2 cellular contexts compared by ENCODE assay signal in the genomic region with DNA sequence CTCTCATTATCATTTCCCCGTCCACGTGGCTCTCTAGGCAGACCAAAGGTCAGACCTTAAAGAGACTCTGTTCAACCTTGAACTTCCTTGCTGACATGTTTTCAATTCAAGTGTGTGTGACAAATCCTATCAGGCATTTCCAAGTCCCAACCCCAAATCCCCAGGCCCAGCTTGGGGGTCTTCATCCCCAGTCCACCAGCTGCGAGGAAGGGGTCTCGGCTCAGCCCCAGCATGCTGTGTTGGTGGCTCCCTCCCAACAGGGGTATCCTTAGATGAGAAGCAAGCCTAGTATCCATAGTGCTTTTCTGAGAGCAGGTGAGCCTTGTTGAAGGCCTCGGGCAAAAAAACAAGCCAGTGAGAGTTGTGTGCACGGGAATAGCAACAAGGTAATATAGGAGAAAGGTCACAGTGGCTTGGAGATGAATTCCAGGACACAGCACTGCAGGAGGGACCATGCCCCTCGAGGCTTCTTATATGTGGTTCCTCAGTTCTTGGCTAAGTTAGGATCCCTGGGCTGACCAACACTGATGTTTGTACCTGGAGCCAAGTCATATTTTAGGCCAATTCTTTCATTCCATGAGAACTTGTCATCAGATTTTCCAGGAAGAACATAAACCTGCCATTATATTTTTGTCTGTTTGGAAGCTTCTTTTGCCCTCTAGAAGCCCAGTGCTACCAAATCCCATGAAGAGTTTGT.
TF ChIP-seq lines count a peak whose summit lies in the region.

No MANE protein-coding gene starts in this region.

TF ChIP-seq in HepG2, 621 proteins besides CTCF, POLR2A, EP300 and RAD21 (continued from another document and continues in another):
- TF ChIP-seq ZNF792 (CRISPR knock-in tag; IDR thresholded peaks at IDR 0.05) (no peak), SMAD3 (CRISPR knock-in tag; IDR thresholded peaks at IDR 0.05) (no peak), HNF4A (CRISPR knock-in tag; IDR thresholded peaks at IDR 0.05) (peak; percentile 54; the same call in 1 of the 2 replicates), ARID5B (CRISPR knock-in tag; IDR thresholded peaks at IDR 0.05) (peak; percentile 42), ZNF510 (CRISPR knock-in tag; IDR thresholded peaks at IDR 0.05; ENCODE audit: low read depth) (no peak), ZNF513 (CRISPR knock-in tag; conservative IDR thresholded peaks at IDR 0.05) (no peak), ZNF556 (CRISPR knock-in tag; IDR thresholded peaks at IDR 0.05; ENCODE audit: borderline replicate concordance) (no peak), KMT2B (CRISPR knock-in tag; IDR thresholded peaks at IDR 0.05) (no peak), HCFC1 (IDR thresholded peaks at IDR 0.05; ENCODE audit: low read depth, low read length) (no peak), HMG20B (CRISPR knock-in tag; conservative IDR thresholded peaks at IDR 0.05) (no peak), RXRB (CRISPR knock-in tag; IDR thresholded peaks at IDR 0.05; ENCODE audit: borderline replicate concordance) (0 out of 2 replicates have a peak, but pooled peaks have one; percentile 12)
- TF ChIP-seq, protein P1, sequence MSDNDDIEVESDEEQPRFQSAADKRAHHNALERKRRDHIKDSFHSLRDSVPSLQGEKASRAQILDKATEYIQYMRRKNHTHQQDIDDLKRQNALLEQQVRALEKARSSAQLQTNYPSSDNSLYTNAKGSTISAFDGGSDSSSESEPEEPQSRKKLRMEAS (IDR thresholded peaks at IDR 0.05), result peak; percentile 26; the same call in 1 of the 2 replicates
- TF ChIP-seq, protein P2, sequence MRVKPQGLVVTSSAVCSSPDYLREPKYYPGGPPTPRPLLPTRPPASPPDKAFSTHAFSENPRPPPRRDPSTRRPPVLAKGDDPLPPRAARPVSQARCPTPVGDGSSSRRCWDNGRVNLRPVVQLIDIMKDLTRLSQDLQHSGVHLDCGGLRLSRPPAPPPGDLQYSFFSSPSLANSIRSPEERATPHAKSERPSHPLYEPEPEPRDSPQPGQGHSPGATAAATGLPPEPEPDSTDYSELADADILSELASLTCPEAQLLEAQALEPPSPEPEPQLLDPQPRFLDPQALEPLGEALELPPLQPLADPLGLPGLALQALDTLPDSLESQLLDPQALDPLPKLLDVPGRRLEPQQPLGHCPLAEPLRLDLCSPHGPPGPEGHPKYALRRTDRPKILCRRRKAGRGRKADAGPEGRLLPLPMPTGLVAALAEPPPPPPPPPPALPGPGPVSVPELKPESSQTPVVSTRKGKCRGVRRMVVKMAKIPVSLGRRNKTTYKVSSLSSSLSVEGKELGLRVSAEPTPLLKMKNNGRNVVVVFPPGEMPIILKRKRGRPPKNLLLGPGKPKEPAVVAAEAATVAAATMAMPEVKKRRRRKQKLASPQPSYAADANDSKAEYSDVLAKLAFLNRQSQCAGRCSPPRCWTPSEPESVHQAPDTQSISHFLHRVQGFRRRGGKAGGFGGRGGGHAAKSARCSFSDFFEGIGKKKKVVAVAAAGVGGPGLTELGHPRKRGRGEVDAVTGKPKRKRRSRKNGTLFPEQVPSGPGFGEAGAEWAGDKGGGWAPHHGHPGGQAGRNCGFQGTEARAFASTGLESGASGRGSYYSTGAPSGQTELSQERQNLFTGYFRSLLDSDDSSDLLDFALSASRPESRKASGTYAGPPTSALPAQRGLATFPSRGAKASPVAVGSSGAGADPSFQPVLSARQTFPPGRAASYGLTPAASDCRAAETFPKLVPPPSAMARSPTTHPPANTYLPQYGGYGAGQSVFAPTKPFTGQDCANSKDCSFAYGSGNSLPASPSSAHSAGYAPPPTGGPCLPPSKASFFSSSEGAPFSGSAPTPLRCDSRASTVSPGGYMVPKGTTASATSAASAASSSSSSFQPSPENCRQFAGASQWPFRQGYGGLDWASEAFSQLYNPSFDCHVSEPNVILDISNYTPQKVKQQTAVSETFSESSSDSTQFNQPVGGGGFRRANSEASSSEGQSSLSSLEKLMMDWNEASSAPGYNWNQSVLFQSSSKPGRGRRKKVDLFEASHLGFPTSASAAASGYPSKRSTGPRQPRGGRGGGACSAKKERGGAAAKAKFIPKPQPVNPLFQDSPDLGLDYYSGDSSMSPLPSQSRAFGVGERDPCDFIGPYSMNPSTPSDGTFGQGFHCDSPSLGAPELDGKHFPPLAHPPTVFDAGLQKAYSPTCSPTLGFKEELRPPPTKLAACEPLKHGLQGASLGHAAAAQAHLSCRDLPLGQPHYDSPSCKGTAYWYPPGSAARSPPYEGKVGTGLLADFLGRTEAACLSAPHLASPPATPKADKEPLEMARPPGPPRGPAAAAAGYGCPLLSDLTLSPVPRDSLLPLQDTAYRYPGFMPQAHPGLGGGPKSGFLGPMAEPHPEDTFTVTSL (CRISPR knock-in tag; IDR thresholded peaks at IDR 0.05; ENCODE audit: borderline replicate concordance), result 0 out of 2 replicates have a peak, but pooled peaks have one; percentile 24

TF ChIP-seq in GM23338, 12 proteins besides CTCF, POLR2A, EP300 and RAD21:
- TF ChIP-seq ZNF462 (CRISPR knock-in tag; IDR thresholded peaks at IDR 0.05), result no peak
- TF ChIP-seq NANOG (IDR thresholded peaks at IDR 0.05; ENCODE audit: borderline replicate concordance), result no peak
- TF ChIP-seq POLR2AphosphoS5 (IDR thresholded peaks at IDR 0.05; ENCODE audit: low read depth), result no peak
- TF ChIP-seq, protein P3, sequence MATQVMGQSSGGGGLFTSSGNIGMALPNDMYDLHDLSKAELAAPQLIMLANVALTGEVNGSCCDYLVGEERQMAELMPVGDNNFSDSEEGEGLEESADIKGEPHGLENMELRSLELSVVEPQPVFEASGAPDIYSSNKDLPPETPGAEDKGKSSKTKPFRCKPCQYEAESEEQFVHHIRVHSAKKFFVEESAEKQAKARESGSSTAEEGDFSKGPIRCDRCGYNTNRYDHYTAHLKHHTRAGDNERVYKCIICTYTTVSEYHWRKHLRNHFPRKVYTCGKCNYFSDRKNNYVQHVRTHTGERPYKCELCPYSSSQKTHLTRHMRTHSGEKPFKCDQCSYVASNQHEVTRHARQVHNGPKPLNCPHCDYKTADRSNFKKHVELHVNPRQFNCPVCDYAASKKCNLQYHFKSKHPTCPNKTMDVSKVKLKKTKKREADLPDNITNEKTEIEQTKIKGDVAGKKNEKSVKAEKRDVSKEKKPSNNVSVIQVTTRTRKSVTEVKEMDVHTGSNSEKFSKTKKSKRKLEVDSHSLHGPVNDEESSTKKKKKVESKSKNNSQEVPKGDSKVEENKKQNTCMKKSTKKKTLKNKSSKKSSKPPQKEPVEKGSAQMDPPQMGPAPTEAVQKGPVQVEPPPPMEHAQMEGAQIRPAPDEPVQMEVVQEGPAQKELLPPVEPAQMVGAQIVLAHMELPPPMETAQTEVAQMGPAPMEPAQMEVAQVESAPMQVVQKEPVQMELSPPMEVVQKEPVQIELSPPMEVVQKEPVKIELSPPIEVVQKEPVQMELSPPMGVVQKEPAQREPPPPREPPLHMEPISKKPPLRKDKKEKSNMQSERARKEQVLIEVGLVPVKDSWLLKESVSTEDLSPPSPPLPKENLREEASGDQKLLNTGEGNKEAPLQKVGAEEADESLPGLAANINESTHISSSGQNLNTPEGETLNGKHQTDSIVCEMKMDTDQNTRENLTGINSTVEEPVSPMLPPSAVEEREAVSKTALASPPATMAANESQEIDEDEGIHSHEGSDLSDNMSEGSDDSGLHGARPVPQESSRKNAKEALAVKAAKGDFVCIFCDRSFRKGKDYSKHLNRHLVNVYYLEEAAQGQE (IDR thresholded peaks at IDR 0.05; ENCODE audit: unreplicated experiment), result no peak
- TF ChIP-seq EZH2 (IDR thresholded peaks at IDR 0.05; ENCODE audit: low read depth, unreplicated experiment), result no peak
- TF ChIP-seq ZNF331 (CRISPR knock-in tag; IDR thresholded peaks at IDR 0.05; ENCODE audit: low read depth), result no peak
- TF ChIP-seq, protein P4, sequence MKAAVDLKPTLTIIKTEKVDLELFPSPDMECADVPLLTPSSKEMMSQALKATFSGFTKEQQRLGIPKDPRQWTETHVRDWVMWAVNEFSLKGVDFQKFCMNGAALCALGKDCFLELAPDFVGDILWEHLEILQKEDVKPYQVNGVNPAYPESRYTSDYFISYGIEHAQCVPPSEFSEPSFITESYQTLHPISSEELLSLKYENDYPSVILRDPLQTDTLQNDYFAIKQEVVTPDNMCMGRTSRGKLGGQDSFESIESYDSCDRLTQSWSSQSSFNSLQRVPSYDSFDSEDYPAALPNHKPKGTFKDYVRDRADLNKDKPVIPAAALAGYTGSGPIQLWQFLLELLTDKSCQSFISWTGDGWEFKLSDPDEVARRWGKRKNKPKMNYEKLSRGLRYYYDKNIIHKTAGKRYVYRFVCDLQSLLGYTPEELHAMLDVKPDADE (IDR thresholded peaks at IDR 0.05), result no peak
